Comparison of ENCODE assay signal across 23 cellular contexts in the genomic region with DNA sequence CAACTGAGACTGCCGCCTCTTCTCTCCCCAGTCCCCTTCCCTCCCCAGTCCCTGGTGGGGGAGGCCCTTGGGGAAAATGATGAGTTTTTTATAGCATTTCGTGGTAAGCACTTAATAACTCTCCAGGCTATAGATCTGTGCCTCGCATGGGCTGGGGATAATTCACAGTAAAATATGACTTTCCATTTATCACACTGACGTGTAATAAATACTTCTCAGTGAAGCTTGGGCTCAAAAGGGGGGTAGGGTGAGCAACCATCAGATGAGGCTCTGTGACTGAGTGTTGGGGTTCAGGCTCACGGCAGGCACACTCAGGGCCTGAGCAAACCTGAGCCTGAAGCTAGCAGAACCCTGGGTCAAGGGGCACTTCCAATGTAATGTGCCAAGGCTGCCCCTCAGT.
"Had no signal": no experiment of that assay in that cellular context is flagged by ENCODE, and none has a peak within 500 bp of the region (broad histone marks: within the 10 kb centered on the region; RNA-seq: fewer than 3 reads in every experiment).

No MANE protein-coding gene starts in this region.

- ATAC-seq: gastroesophageal sphincter, heart left ventricle, left lung, SK-N-SH treated with all-trans-retinoic acid at 6 μM for 48 hours, T-cell had no signal

- H3K4me3 Mint-ChIP-seq: activated naive CD8-positive, alpha-beta T cell; nephron progenitor cell; T-cell had no signal

- H3K4me1 Mint-ChIP-seq: nephron progenitor cell had no signal

- H3K4me3 ChIP-seq: cardiac muscle cell, esophagus muscularis mucosa, gastroesophageal sphincter, heart left ventricle, left lung, skin epidermis, suprapubic skin, transverse colon, uterus had no signal

- H3K9me3 Mint-ChIP-seq: nephron progenitor cell, T-cell had no signal

- H3K27ac Mint-ChIP-seq: activated naive CD8-positive, alpha-beta T cell; progenitor cell of endocrine pancreas; T-cell had no signal

- H3K36me3 Mint-ChIP-seq: activated naive CD8-positive, alpha-beta T cell; T-cell had no signal

- DNase-seq: activated CD8-positive, alpha-beta memory T cell treated with anti-CD3 and anti-CD28 coated beads for 24 hours; activated gamma-delta T cell; amygdala; effector memory CD4-positive, alpha-beta T cell; heart left ventricle; left lung; mammary epithelial cell; nephron progenitor cell; SIG-M5; stimulated activated CD4-positive, alpha-beta T cell treated with anti-CD3 and anti-CD28 coated beads, Interleukin-4, amount 100 ng/mL, for 4 hours; stimulated activated naive CD4-positive, alpha-beta T cell treated with Interleukin-2 at 50 U/mL for 16 hours; T-cell; T1000; transverse colon; uterus had no signal
